Comparison of ENCODE assay signal across 24 cellular contexts in genomic region chr2:160911258-160911657, GRCh38.
A peak's percentile ranks its signal among the peaks of the same experiment; 100 is the strongest.
DNase-seq lines count a peak whose midpoint lies in the region; ATAC-seq, FAIRE-seq and TF ChIP-seq lines count a peak whose summit lies in the region.
"Had no signal": no experiment of that assay in that cellular context is flagged by ENCODE, and none has a peak within 500 bp of the region (broad histone marks: within the 10 kb centered on the region; RNA-seq: fewer than 3 reads in every experiment).

No MANE protein-coding gene starts in this region.

- H3K36me3 Mint-ChIP-seq in HFFc6 (ENCODE audit: low read depth) = peaks cover 9% of the 10 kb centered on the region

- H3K9me3 ChIP-seq in lower lobe of right lung (no peaks in the 10 kb centered on the region), suprapubic skin (no peaks in the 10 kb centered on the region), adrenal gland (replicated peaks in 1 of 3) (no peaks in the 10 kb centered on the region)

- DNase-seq in HFFc6 (peak; percentile 14), astrocyte of the hippocampus (ENCODE audit: low read depth, low spot score) (peak; percentile 24), lower lobe of right lung (no peak), suprapubic skin (ENCODE audit: low spot score in 2 of 2) (no peak), adrenal gland (no peak), frontal cortex (ENCODE audit: low spot score in 2 of 2) (no peak)
- DNase-seq in stimulated activated CD4-positive, alpha-beta T cell treated with anti-CD3 and anti-CD28 coated beads, Interleukin-12 subunit alpha, Interleukin-12 subunit beta, amount 100 ng/mL, for 4 hours = no peak
- DNase-seq: activated B cell treated with CpG ODN at 0.5 μM for 24 hours; activated CD8-positive, alpha-beta T cell treated with anti-CD3 and anti-CD28 coated beads for 36 hours; activated naive CD4-positive, alpha-beta T cell; amygdala; CD4-positive, alpha-beta T cell; effector CD4-positive, alpha-beta T cell; GOT3; KG1; MV-4-11; NCI-H1930; NCI-H2227 treated with DMSO at 0.1 percent for 48 hours; NCI-H774 had no signal

- peak overlapping the region; percentile 29 for H3K4me3 Mint-ChIP-seq in HFFc6
- H3K4me3 Mint-ChIP-seq: activated B cell treated with CpG ODN at 0.5 μM for 24 hours; activated CD8-positive, alpha-beta T cell treated with anti-CD3 and anti-CD28 coated beads for 36 hours; CD4-positive, alpha-beta T cell; central memory CD8-positive, alpha-beta T cell had no signal

- H3K27ac ChIP-seq in lower lobe of right lung = peak overlapping the region; percentile 46
- peak overlapping the region; percentile 64 for H3K27ac ChIP-seq in suprapubic skin
- no peak overlapping the region for H3K27ac ChIP-seq in adrenal gland

- H3K27ac Mint-ChIP-seq in HFFc6 = peak overlapping the region; percentile 71
- H3K27ac Mint-ChIP-seq: activated B cell treated with CpG ODN at 0.5 μM for 24 hours; activated CD8-positive, alpha-beta T cell treated with anti-CD3 and anti-CD28 coated beads for 36 hours; CD4-positive, alpha-beta T cell had no signal

- ATAC-seq in lower lobe of right lung = no peak
- ATAC-seq: activated CD8-positive, alpha-beta T cell treated with anti-CD3 and anti-CD28 coated beads for 36 hours; esophagus mucosa; GM12878; left lobe of liver had no signal

- intact Hi-C loops in lower lobe of right lung (cut with DNase I) (no loop called here), adrenal gland (cut with DNase I) (no loop called here)

- H3K36me3 ChIP-seq in lower lobe of right lung = no peaks in the 10 kb centered on the region
- no peaks in the 10 kb centered on the region for H3K36me3 ChIP-seq in suprapubic skin
- no peaks in the 10 kb centered on the region for H3K36me3 ChIP-seq in adrenal gland (replicated peaks in 1 of 2)

- FAIRE-seq in frontal cortex (lab: Jason Lieb, UNC) = no peak
- FAIRE-seq: GM12878, GM19239 had no signal

- 63% methylated on average over 1 of the region's 1 CpG for WGBS in suprapubic skin
- WGBS in adrenal gland, 4 donors = 70 to 90% (median 78%) methylated on average over 1 of the region's 1 CpG

- H3K27me3 Mint-ChIP-seq in HFFc6 (ENCODE audit: insufficient read depth) = no peaks in the 10 kb centered on the region; the same call in 1 of the 2 replicates
- H3K27me3 Mint-ChIP-seq: CD4-positive, alpha-beta T cell had no signal

- H3K4me3 ChIP-seq in lower lobe of right lung = no peak overlapping the region
- no peak overlapping the region for H3K4me3 ChIP-seq in suprapubic skin
- no peak overlapping the region for H3K4me3 ChIP-seq in adrenal gland
- H3K4me3 ChIP-seq: GM12878 had no signal

- no peak for TF ChIP-seq EP300 in suprapubic skin (IDR thresholded peaks at IDR 0.05)

- H3K4me1 ChIP-seq in lower lobe of right lung (no peaks in the 10 kb centered on the region), suprapubic skin (peaks cover 33% of the 10 kb centered on the region), adrenal gland (replicated peaks in 1 of 2) (no peaks in the 10 kb centered on the region)

- TF ChIP-seq POLR2A in suprapubic skin (IDR thresholded peaks at IDR 0.05) (no peak), adrenal gland (IDR thresholded peaks at IDR 0.05) (no peak)

- H3K27me3 ChIP-seq in lower lobe of right lung (ENCODE audit: low read depth) = no peaks in the 10 kb centered on the region
- H3K27me3 ChIP-seq in suprapubic skin = no peaks in the 10 kb centered on the region
- H3K27me3 ChIP-seq in adrenal gland = no peaks in the 10 kb centered on the region

- H3K9me3 Mint-ChIP-seq in HFFc6 = no peaks in the 10 kb centered on the region
- H3K9me3 Mint-ChIP-seq: activated B cell treated with CpG ODN at 0.5 μM for 24 hours; CD4-positive, alpha-beta T cell; central memory CD8-positive, alpha-beta T cell had no signal

- TF ChIP-seq CTCF in HFFc6 (IDR thresholded peaks at IDR 0.05) = no peak
- TF ChIP-seq CTCF in lower lobe of right lung (IDR thresholded peaks at IDR 0.05) = no peak
- TF ChIP-seq CTCF in suprapubic skin (IDR thresholded peaks at IDR 0.05) = no peak
- TF ChIP-seq CTCF in adrenal gland (IDR thresholded peaks at IDR 0.05) = no peak

- peaks cover 66% of the 10 kb centered on the region for H3K4me1 Mint-ChIP-seq in HFFc6 (ENCODE audit: low read depth)
- H3K4me1 Mint-ChIP-seq: activated B cell treated with CpG ODN at 0.5 μM for 24 hours; central memory CD8-positive, alpha-beta T cell had no signal

Comparison
In these comparisons a context has a peak if more than half of its experiments do, and no peak if none do; other contexts are left out.
1. DNase-seq: peak in HFFc6 (single experiment) and astrocyte of the hippocampus (single experiment); none in lower lobe of right lung (single experiment), suprapubic skin (0 of 2), adrenal gland (0 of 7), frontal cortex (0 of 2) and stimulated activated CD4-positive, alpha-beta T cell treated with anti-CD3 and anti-CD28 coated beads, Interleukin-12 subunit alpha, Interleukin-12 subunit beta, amount 100 ng/mL, for 4 hours (single experiment).
2. H3K27ac ChIP-seq: peak in lower lobe of right lung (single experiment) and suprapubic skin (single experiment); none in adrenal gland (0 of 5).